ENCODE assay signal across 8 cellular contexts in genomic region chr11:57426439-57426753, GRCh38. TPM values are rescaled to one million over a fixed set of nuclear protein-coding genes. Genes with fewer than 3 reads are reported as not detected.
A peak's percentile ranks its signal among the peaks of the same experiment; 100 is the strongest.
DNase-seq lines count a peak whose midpoint lies in the region; ATAC-seq, FAIRE-seq and TF ChIP-seq lines count a peak whose summit lies in the region.

No MANE protein-coding gene starts in this region.

- peaks cover 12% of the 10 kb centered on the region for H3K4me1 ChIP-seq in smooth muscle cell (ENCODE audit: low read depth)

- DNase-seq in activated CD4-positive, alpha-beta T cell treated with anti-CD3 and anti-CD28 coated beads for 4 hours: peak; percentile 22 to 27
- DNase-seq in activated CD4-positive, alpha-beta T cell treated with anti-CD3 and anti-CD28 coated beads, Interleukin-2, amount 50 U/mL, for 4 hours: no peak
- peak; percentile 38 for DNase-seq in activated CD4-positive, alpha-beta memory T cell treated with anti-CD3 and anti-CD28 coated beads for 36 hours
- DNase-seq in foreskin fibroblast (no peak), smooth muscle cell (lab: John Stamatoyannopoulos, UW; ENCODE audit: unreplicated experiment) (no peak), hepatic stellate cell (ENCODE audit: low spot score) (no peak), D721Med (ENCODE audit: insufficient read length, low spot score) (no peak)

- peak overlapping the region; percentile 88 for H3K4me2 ChIP-seq in smooth muscle cell

- H3K36me3 Mint-ChIP-seq in activated CD4-positive, alpha-beta memory T cell treated with anti-CD3 and anti-CD28 coated beads for 36 hours: peaks cover 50% of the 10 kb centered on the region

- H3K27me3 Mint-ChIP-seq in activated CD4-positive, alpha-beta memory T cell treated with anti-CD3 and anti-CD28 coated beads for 36 hours: no peaks in the 10 kb centered on the region

- TF ChIP-seq CTCF in foreskin fibroblast (IDR thresholded peaks at IDR 0.05; ENCODE audit: low read depth, low read length) (no peak), smooth muscle cell (IDR thresholded peaks at IDR 0.05; ENCODE audit: borderline replicate concordance, insufficient read depth, poor library complexity, severe bottlenecking) (no peak), D721Med (IDR thresholded peaks at IDR 0.05; ENCODE audit: insufficient read depth, missing control alignments) (no peak)

- peaks cover 3% of the 10 kb centered on the region for H3K27me3 ChIP-seq in smooth muscle cell (ENCODE audit: low read depth)

- WGBS in smooth muscle cell (ENCODE audit: low lambda C conversion rate): 49% methylated on average over 9 of the region's 9 CpGs

- H3K27ac Mint-ChIP-seq in activated CD4-positive, alpha-beta memory T cell treated with anti-CD3 and anti-CD28 coated beads for 36 hours: peak overlapping the region; percentile 92

- peak overlapping the region; percentile 96 for H3K4me3 Mint-ChIP-seq in activated CD4-positive, alpha-beta memory T cell treated with anti-CD3 and anti-CD28 coated beads for 36 hours

- CTCF ChIA-PET in activated CD4-positive, alpha-beta memory T cell treated with anti-CD3 and anti-CD28 coated beads for 36 hours (lab: Charles Lee): interaction anchor here (0.7 to 2.9 kb wide), 8 partner anchors 20 to 374 kb away, joined by 3 to 26 read pairs (median 4); partner anchors contain the start of genes RTN4RL2, SSRP1 and UBE2L6

- H3K9me3 ChIP-seq in smooth muscle cell (replicated peaks; ENCODE audit: low read depth): no peaks in the 10 kb centered on the region

- H3K9me3 Mint-ChIP-seq in activated CD4-positive, alpha-beta memory T cell treated with anti-CD3 and anti-CD28 coated beads for 36 hours: no peaks in the 10 kb centered on the region

- peak overlapping the region; percentile 18 for H3K9ac ChIP-seq in smooth muscle cell (ENCODE audit: low read depth)

- H4K20me1 ChIP-seq in smooth muscle cell (ENCODE audit: low read depth): no peaks in the 10 kb centered on the region

- ATAC-seq in GM18502 (IDR thresholded peaks at IDR 0.05; ENCODE audit: poor library complexity, unreplicated experiment): no peak

- H3K36me3 ChIP-seq in smooth muscle cell (ENCODE audit: low read depth): no peaks in the 10 kb centered on the region

- H3K79me2 ChIP-seq in smooth muscle cell (ENCODE audit: low read depth): no peaks in the 10 kb centered on the region

- H3K27ac ChIP-seq in smooth muscle cell (ENCODE audit: low read depth): peak overlapping the region; percentile 26

- POLR2A ChIA-PET in activated CD4-positive, alpha-beta memory T cell treated with anti-CD3 and anti-CD28 coated beads for 36 hours (lab: Charles Lee): interaction anchor here (0.7 to 3.5 kb wide), 6 partner anchors 20 to 240 kb away, joined by 3 to 28 read pairs (median 3); partner anchors contain the start of gene TIMM10

- peaks cover 46% of the 10 kb centered on the region for H3K4me1 Mint-ChIP-seq in activated CD4-positive, alpha-beta memory T cell treated with anti-CD3 and anti-CD28 coated beads for 36 hours (ENCODE audit: low read depth)

- H2AFZ ChIP-seq in smooth muscle cell (ENCODE audit: low read depth): peak overlapping the region; percentile 61

- intact Hi-C loops in activated CD4-positive, alpha-beta memory T cell treated with anti-CD3 and anti-CD28 coated beads for 36 hours (cut with micrococcal nuclease): loop anchor here (5.0 to 10.0 kb wide), 2 partner anchors 286 to 1718 kb away; partner anchors contain the start of genes FAM111A, MED19 and TMX2

- H3F3A ChIP-seq in smooth muscle cell (ENCODE audit: low read depth): no peaks in the 10 kb centered on the region

- FAIRE-seq in D721Med (lab: Jason Lieb, UNC): no peak

- H3K4me3 ChIP-seq in foreskin fibroblast (ENCODE audit: low read depth in 1 of 2, low read length in 2 of 2): peak overlapping the region; percentile 38 to 49
- H3K4me3 ChIP-seq in smooth muscle cell: peak overlapping the region; percentile 47

RNA-seq across cellular contexts. Expression of gene SLC43A3, which starts 0.5 kb away (rescaled TPM):
- total RNA-seq in activated CD4-positive, alpha-beta memory T cell treated with anti-CD3 and anti-CD28 coated beads for 36 hours: 100 to 1,000 TPM; 170 to 186 TPM
- 8.0 and 9.3 TPM in 2 replicates for total RNA-seq in smooth muscle cell
- polyA plus RNA-seq in smooth muscle cell: 12.8 and 13.5 TPM in 2 replicates

RNA-seq across cellular contexts. Expression of gene RTN4RL2, which starts 33.9 kb away (rescaled TPM):
- total RNA-seq in activated CD4-positive, alpha-beta memory T cell treated with anti-CD3 and anti-CD28 coated beads for 36 hours: under 1 TPM; 0.36 to 0.51 TPM
- total RNA-seq in smooth muscle cell: 0.18 TPM in 1 of 2 replicates, not detected in the other
- polyA plus RNA-seq in smooth muscle cell: 0.34 and 0.76 TPM in 2 replicates

RNA-seq across cellular contexts. Expression of gene PRG2, which starts 35.9 kb away (rescaled TPM):
- 1 to 10 TPM; 1.8 to 2.2 TPM for total RNA-seq in activated CD4-positive, alpha-beta memory T cell treated with anti-CD3 and anti-CD28 coated beads for 36 hours
- not detected in 2 replicates for total RNA-seq in smooth muscle cell
- polyA plus RNA-seq in smooth muscle cell: not detected in 2 replicates

RNA-seq across cellular contexts. Expression of gene PRG3, which starts 45.4 kb away (rescaled TPM):
- not detected for total RNA-seq in activated CD4-positive, alpha-beta memory T cell treated with anti-CD3 and anti-CD28 coated beads for 36 hours
- total RNA-seq in smooth muscle cell: not detected in 2 replicates
- not detected in 2 replicates for polyA plus RNA-seq in smooth muscle cell

Comparison
In these comparisons a context has a peak if more than half of its experiments do, and no peak if none do; other contexts are left out.
1. DNase-seq: peak in activated CD4-positive, alpha-beta T cell treated with anti-CD3 and anti-CD28 coated beads for 4 hours (2 of 2) and activated CD4-positive, alpha-beta memory T cell treated with anti-CD3 and anti-CD28 coated beads for 36 hours (single experiment); none in activated CD4-positive, alpha-beta T cell treated with anti-CD3 and anti-CD28 coated beads, Interleukin-2, amount 50 U/mL, for 4 hours (0 of 2), foreskin fibroblast (0 of 2), smooth muscle cell (single experiment), hepatic stellate cell (single experiment) and D721Med (single experiment).
2. RNA of gene SLC43A3, which starts 0.5 kb away (total RNA-seq): 170 to 186 TPM in activated CD4-positive, alpha-beta memory T cell treated with anti-CD3 and anti-CD28 coated beads for 36 hours; 8.0 to 9.3 TPM in smooth muscle cell; every median in the first group is over 10 times any median in the second.